In genomic region chr15:51192560-51193280, GRCh38 we compare ENCODE assay signal across 8 cellular contexts.
A peak's percentile ranks its signal among the peaks of the same experiment; 100 is the strongest.
DNase-seq lines count a peak whose midpoint lies in the region; ATAC-seq, FAIRE-seq and TF ChIP-seq lines count a peak whose summit lies in the region.

No MANE protein-coding gene starts in this region.

- H3K27ac Mint-ChIP-seq in activated naive CD4-positive, alpha-beta T cell treated with anti-CD3 and anti-CD28 coated beads, Interleukin-2, amount 50 U/mL, for 72 hours, result no peak overlapping the region
- H3K27ac Mint-ChIP-seq in progenitor cell of endocrine pancreas, result no peak overlapping the region

- no peaks in the 10 kb centered on the region for H3K36me3 Mint-ChIP-seq in activated naive CD4-positive, alpha-beta T cell treated with anti-CD3 and anti-CD28 coated beads, Interleukin-2, amount 50 U/mL, for 72 hours
- H3K36me3 Mint-ChIP-seq in progenitor cell of endocrine pancreas (ENCODE audit: insufficient read depth), result no peaks in the 10 kb centered on the region

- intact Hi-C loops in Right ventricle myocardium superior (cut with DNase I), result loop anchor here (1.0 kb wide), 1 partner anchor 30 kb away; no protein-coding TSS in a partner anchor

- peak; percentile 79 for DNase-seq in AG08396 (ENCODE audit: low spot score)
- peak; percentile 44 for DNase-seq in GM19239 (ENCODE audit: insufficient read length, low spot score)
- DNase-seq in MV-4-11 (lab: John Stamatoyannopoulos, UW), result peak; percentile 77
- DNase-seq in SKM-1 (lab: John Stamatoyannopoulos, UW; ENCODE audit: unreplicated experiment), result peak; percentile 49
- peak; percentile 65 to 88 for DNase-seq in activated naive CD4-positive, alpha-beta T cell treated with anti-CD3 and anti-CD28 coated beads, Interleukin-2, amount 50 U/mL, for 72 hours (ENCODE audit: low spot score in 2 of 2)
- DNase-seq in Right ventricle myocardium superior, result peak; percentile 93
- DNase-seq in progenitor cell of endocrine pancreas (ENCODE audit: low spot score, unreplicated experiment), result peak; percentile 91
- peak; percentile 77 for DNase-seq in urothelium cell line (ENCODE audit: low spot score)

- H3K4me1 Mint-ChIP-seq in progenitor cell of endocrine pancreas (ENCODE audit: low read depth), result no peaks in the 10 kb centered on the region

- ATAC-seq in activated naive CD4-positive, alpha-beta T cell treated with anti-CD3 and anti-CD28 coated beads, Interleukin-2, amount 50 U/mL, for 72 hours, result peak; percentile 56 to 77
- ATAC-seq in Right ventricle myocardium superior (ENCODE audit: poor library complexity), result peak; percentile 82

- H3K27me3 Mint-ChIP-seq in progenitor cell of endocrine pancreas, result peaks cover 39% of the 10 kb centered on the region

- TF ChIP-seq CTCF in progenitor cell of endocrine pancreas (IDR thresholded peaks at IDR 0.05; ENCODE audit: unreplicated experiment), result peak; percentile 93

- H3K9me3 Mint-ChIP-seq in activated naive CD4-positive, alpha-beta T cell treated with anti-CD3 and anti-CD28 coated beads, Interleukin-2, amount 50 U/mL, for 72 hours, result no peaks in the 10 kb centered on the region
- no peaks in the 10 kb centered on the region for H3K9me3 Mint-ChIP-seq in progenitor cell of endocrine pancreas (ENCODE audit: low read depth)

- FAIRE-seq in GM19239 (lab: Jason Lieb, UNC) (peak; percentile 82), urothelium cell line (lab: Jason Lieb, UNC) (no peak)

- H3K4me3 Mint-ChIP-seq in progenitor cell of endocrine pancreas (ENCODE audit: low read depth), result no peak overlapping the region

Comparison
In these comparisons a context has a peak if more than half of its experiments do, and no peak if none do; other contexts are left out.
1. Peak in every context shown above with its lines: DNase-seq and ATAC-seq.